Comparison of ENCODE assay signal across 9 cellular contexts in genomic region chr9:129964901-129965734, GRCh38.
A peak's percentile ranks its signal among the peaks of the same experiment; 100 is the strongest.
DNase-seq lines count a peak whose midpoint lies in the region; FAIRE-seq and TF ChIP-seq lines count a peak whose summit lies in the region.
"Had no signal": no experiment of that assay in that cellular context is flagged by ENCODE, and none has a peak within 500 bp of the region (broad histone marks: within the 10 kb centered on the region; RNA-seq: fewer than 3 reads in every experiment).

No MANE protein-coding gene starts in this region.

- peaks cover 75% of the 10 kb centered on the region for H3K4me1 Mint-ChIP-seq in activated CD4-positive, alpha-beta memory T cell treated with anti-CD3 and anti-CD28 coated beads for 36 hours (ENCODE audit: low read depth)

- H3K36me3 Mint-ChIP-seq in activated CD4-positive, alpha-beta memory T cell treated with anti-CD3 and anti-CD28 coated beads for 36 hours, result peaks cover 50% of the 10 kb centered on the region

- WGBS in sigmoid colon, 2 donors, result 76 to 81% methylated on average over 21 of the region's 21 CpGs

- no peak for TF ChIP-seq POLR2A in sigmoid colon (IDR thresholded peaks at IDR 0.05)

- POLR2A ChIA-PET in activated CD4-positive, alpha-beta memory T cell treated with anti-CD3 and anti-CD28 coated beads for 36 hours (lab: Charles Lee), result interaction anchor here (1.0 to 1.4 kb wide), 3 partner anchors 33 to 77 kb away, joined by 3 to 5 read pairs (median 3); no protein-coding TSS in a partner anchor

- TF ChIP-seq CTCF in sigmoid colon (IDR thresholded peaks at IDR 0.05), result no peak

- no peaks in the 10 kb centered on the region for H3K27me3 ChIP-seq in sigmoid colon

- no peaks in the 10 kb centered on the region for H3K27me3 Mint-ChIP-seq in activated CD4-positive, alpha-beta memory T cell treated with anti-CD3 and anti-CD28 coated beads for 36 hours

- intact Hi-C loops in activated CD4-positive, alpha-beta memory T cell treated with anti-CD3 and anti-CD28 coated beads for 36 hours (cut with micrococcal nuclease), result no loop called here
- intact Hi-C loops in sigmoid colon (cut with DNase I), result loop anchor here (5.0 kb wide), 2 partner anchors 77 to 78 kb away; partner anchors contain the start of gene FNBP1

- H3K4me3 Mint-ChIP-seq in activated CD4-positive, alpha-beta memory T cell treated with anti-CD3 and anti-CD28 coated beads for 36 hours, result no peak overlapping the region

- H3K36me3 ChIP-seq in sigmoid colon, result peaks cover 0 to 8% (median 0%) of the 10 kb centered on the region in 4 donors

- no peaks in the 10 kb centered on the region for H3K9me3 Mint-ChIP-seq in activated CD4-positive, alpha-beta memory T cell treated with anti-CD3 and anti-CD28 coated beads for 36 hours

- TF ChIP-seq EP300 in sigmoid colon (IDR thresholded peaks at IDR 0.05), result no peak

- CTCF ChIA-PET in activated CD4-positive, alpha-beta memory T cell treated with anti-CD3 and anti-CD28 coated beads for 36 hours (lab: Charles Lee), result interaction anchor here (0.6 to 2.1 kb wide), 5 partner anchors 25 to 1309 kb away, joined by 3 to 8 read pairs (median 3); no protein-coding TSS in a partner anchor

- no peak overlapping the region for H3K4me3 ChIP-seq in sigmoid colon

- H3K9me3 ChIP-seq in sigmoid colon, result no peaks in the 10 kb centered on the region

- peaks cover 0 to 86% (median 78%) of the 10 kb centered on the region in 4 donors for H3K4me1 ChIP-seq in sigmoid colon

- DNase-seq in EH (ENCODE audit: low read depth) (peak; percentile 94), foreskin melanocyte (peak; percentile 56), sigmoid colon (peak; percentile 73), HT-29 (ENCODE audit: low spot score) (no peak), HTR-8/SVneo (ENCODE audit: insufficient read length, low spot score) (no peak), DMS153 treated with DMSO at 0.1 percent for 48 hours (lab: John Stamatoyannopoulos, UW; ENCODE audit: unreplicated experiment) (no peak), NCI-H1694 treated with DMSO at 0.1 percent for 48 hours (lab: John Stamatoyannopoulos, UW) (no peak)
- DNase-seq in activated CD4-positive, alpha-beta memory T cell treated with anti-CD3 and anti-CD28 coated beads for 36 hours, result no peak

- peak overlapping the region; percentile 88 to 94 (median 91) for H3K27ac ChIP-seq in sigmoid colon

- peak overlapping the region; percentile 92 for H3K27ac Mint-ChIP-seq in activated CD4-positive, alpha-beta memory T cell treated with anti-CD3 and anti-CD28 coated beads for 36 hours

- FAIRE-seq in HTR-8/SVneo (lab: Jason Lieb, UNC), result no peak
- FAIRE-seq: TTC549 had no signal

Comparison
In these comparisons a context has a peak if more than half of its experiments do, and no peak if none do; other contexts are left out.
1. DNase-seq: peak in EH (single experiment), foreskin melanocyte (single experiment) and sigmoid colon (single experiment); none in activated CD4-positive, alpha-beta memory T cell treated with anti-CD3 and anti-CD28 coated beads for 36 hours (single experiment), HT-29 (single experiment), HTR-8/SVneo (single experiment), DMS153 treated with DMSO at 0.1 percent for 48 hours (single experiment) and NCI-H1694 treated with DMSO at 0.1 percent for 48 hours (single experiment).